ENCODE assay signal across 1 cellular context in the genomic region with DNA sequence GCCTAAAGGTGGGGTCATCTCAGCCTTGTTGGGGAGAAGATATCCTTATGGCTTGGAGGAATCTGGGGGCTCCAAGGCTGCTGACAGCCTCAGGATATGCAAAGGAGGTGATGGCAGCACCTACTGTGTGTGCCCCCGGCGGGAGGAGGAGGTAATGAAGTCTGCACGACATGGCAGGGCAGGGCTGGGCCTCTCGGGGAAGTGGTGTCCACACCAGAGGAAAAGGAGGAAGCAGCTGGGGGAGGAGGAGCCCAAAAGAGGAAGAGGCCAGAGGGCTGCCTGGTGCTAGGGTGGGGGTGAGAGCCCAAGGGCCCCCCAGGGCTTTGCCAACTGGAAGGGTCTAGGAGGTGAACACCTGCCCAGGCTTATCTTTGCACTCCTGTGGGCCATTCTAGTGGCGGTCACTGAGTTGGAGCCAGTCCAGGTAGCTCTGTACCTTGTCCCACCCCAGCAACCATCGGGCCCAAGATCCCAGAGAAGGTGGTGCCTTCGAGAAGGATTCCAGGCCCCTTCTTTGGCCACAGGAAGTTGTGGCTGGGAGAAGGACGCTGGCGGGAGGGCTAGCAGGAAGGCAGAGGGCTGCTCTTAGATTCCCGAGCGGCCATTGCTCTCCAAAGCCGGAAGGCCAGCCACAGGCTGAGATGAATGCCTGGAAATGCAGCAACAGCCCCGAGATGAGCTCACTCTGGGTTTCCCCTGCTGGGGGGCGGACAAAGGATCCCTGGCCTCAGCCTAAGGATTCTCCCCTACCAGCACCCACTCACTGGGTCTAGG.
TF ChIP-seq lines count a peak whose summit lies in the region.

No MANE protein-coding gene starts in this region.

TF ChIP-seq in H1, 55 proteins besides CTCF, POLR2A, EP300 and RAD21:
- TF ChIP-seq GTF2F1 (IDR thresholded peaks at IDR 0.05; ENCODE audit: borderline replicate concordance, low read depth, low read length) (no peak), CEBPB (IDR thresholded peaks at IDR 0.05; ENCODE audit: low read depth, low read length) (no peak), TCF12 (IDR thresholded peaks at IDR 0.05; ENCODE audit: low read depth, low read length) (no peak), RFX5 (IDR thresholded peaks at IDR 0.05; ENCODE audit: borderline replicate concordance, low read depth, low read length) (no peak), BACH1 (IDR thresholded peaks at IDR 0.05; ENCODE audit: low read length) (no peak)
